Comparison of ENCODE assay signal across 8 cellular contexts in genomic region chr1:147242449-147243227, GRCh38. TPM values are rescaled to one million over a fixed set of nuclear protein-coding genes. Genes with fewer than 3 reads are reported as not detected.
A peak's percentile ranks its signal among the peaks of the same experiment; 100 is the strongest.
DNase-seq lines count a peak whose midpoint lies in the region; ATAC-seq and TF ChIP-seq lines count a peak whose summit lies in the region.

Gene CHD1L, plus strand, starts transcription at chr1:147242684. Its CDS starts 20 bp downstream, at chr1:147242704.

- peak within 1 kb of the TSS; percentile 93 for H3K4me3 ChIP-seq in thymus (ENCODE audit: low read length)

- H3K4me1 Mint-ChIP-seq in glutamatergic neuron (ENCODE audit: low read depth, unreplicated experiment) (peaks cover 6% of the 10 kb centered on the region), osteocyte (ENCODE audit: unreplicated experiment) (peaks cover 16% of the 10 kb centered on the region)

- DNase-seq in NCI-H1092 (lab: John Stamatoyannopoulos, UW) (peak; percentile 95), glutamatergic neuron (peak; percentile 95), osteocyte (ENCODE audit: extremely low spot score, unreplicated experiment) (peak; percentile 98)
- DNase-seq in activated naive CD4-positive, alpha-beta T cell treated with anti-CD3 and anti-CD28 coated beads, Interleukin-2, amount 50 U/mL, for 72 hours (ENCODE audit: low spot score in 2 of 2) = peak; percentile 94

- TF ChIP-seq CTCF in glutamatergic neuron (IDR thresholded peaks at IDR 0.05; ENCODE audit: partially characterized antibody, unreplicated experiment) (peak; percentile 91), osteocyte (IDR thresholded peaks at IDR 0.05) (peak; percentile 79)

- H3K4me1 ChIP-seq in thymus (ENCODE audit: control insufficient read depth, insufficient read depth, low read length) = peaks cover 4% of the 10 kb centered on the region

- WGBS in thymus = under 1% methylated on average over 82 of the region's 82 CpGs

- H3K4me3 Mint-ChIP-seq in glutamatergic neuron (ENCODE audit: unreplicated experiment) (peak within 1 kb of the TSS; percentile 91), osteocyte (ENCODE audit: unreplicated experiment) (peak within 1 kb of the TSS; percentile 92)

- H3K27me3 ChIP-seq in thymus (ENCODE audit: control insufficient read depth, insufficient read depth) = no peaks in the 10 kb centered on the region

- H3K36me3 Mint-ChIP-seq in activated naive CD4-positive, alpha-beta T cell treated with anti-CD3 and anti-CD28 coated beads, Interleukin-2, amount 50 U/mL, for 72 hours = peaks cover 8 to 17% of the 10 kb centered on the region in 2 donors
- H3K36me3 Mint-ChIP-seq in glutamatergic neuron (ENCODE audit: unreplicated experiment) = no peaks in the 10 kb centered on the region
- peaks cover 2% of the 10 kb centered on the region for H3K36me3 Mint-ChIP-seq in osteocyte (ENCODE audit: unreplicated experiment)

- no peaks in the 10 kb centered on the region for H3K9me3 ChIP-seq in thymus (ENCODE audit: control insufficient read depth)

- no peaks in the 10 kb centered on the region for H3K36me3 ChIP-seq in thymus (ENCODE audit: control insufficient read depth, insufficient read depth)

- peak within 1 kb of the TSS; percentile 57 to 85 for H3K27ac Mint-ChIP-seq in activated naive CD4-positive, alpha-beta T cell treated with anti-CD3 and anti-CD28 coated beads, Interleukin-2, amount 50 U/mL, for 72 hours
- H3K27ac Mint-ChIP-seq in glutamatergic neuron (ENCODE audit: unreplicated experiment) = peak within 1 kb of the TSS; percentile 14
- H3K27ac Mint-ChIP-seq in osteocyte (ENCODE audit: unreplicated experiment) = peak within 1 kb of the TSS; percentile 76

- H3K27me3 Mint-ChIP-seq in glutamatergic neuron (ENCODE audit: unreplicated experiment) = no peaks in the 10 kb centered on the region
- H3K27me3 Mint-ChIP-seq in osteocyte (ENCODE audit: unreplicated experiment) = peaks cover 12% of the 10 kb centered on the region

- ATAC-seq in HG02610 (IDR thresholded peaks at IDR 0.05; ENCODE audit: unreplicated experiment) (peak; percentile 89), SK-N-SH treated with all-trans-retinoic acid at 6 μM for 48 hours (peak; percentile 94)
- ATAC-seq in activated naive CD4-positive, alpha-beta T cell treated with anti-CD3 and anti-CD28 coated beads, Interleukin-2, amount 50 U/mL, for 72 hours = peak; percentile 90 to 91

- peak; percentile 41 for TF ChIP-seq POLR2A in GM10847 (IDR thresholded peaks at IDR 0.05; ENCODE audit: extremely low read depth, insufficient read length)

- H3K27ac ChIP-seq in thymus (ENCODE audit: low read depth) = peak within 1 kb of the TSS; percentile 80

- no peaks in the 10 kb centered on the region for H3K9me3 Mint-ChIP-seq in activated naive CD4-positive, alpha-beta T cell treated with anti-CD3 and anti-CD28 coated beads, Interleukin-2, amount 50 U/mL, for 72 hours
- H3K9me3 Mint-ChIP-seq in glutamatergic neuron (ENCODE audit: unreplicated experiment) = peaks cover under 1% of the 10 kb centered on the region
- H3K9me3 Mint-ChIP-seq in osteocyte (ENCODE audit: unreplicated experiment) = no peaks in the 10 kb centered on the region

TF ChIP-seq in SK-N-SH treated with all-trans-retinoic acid at 6 μM for 48 hours, 23 proteins besides CTCF, POLR2A, EP300 and RAD21:
- TF ChIP-seq PPARA (CRISPR knock-in tag; IDR thresholded peaks at IDR 0.05; ENCODE audit: borderline replicate concordance) (no peak), TOX (CRISPR knock-in tag; IDR thresholded peaks at IDR 0.05; ENCODE audit: borderline replicate concordance) (no peak), ARNTL (CRISPR knock-in tag; IDR thresholded peaks at IDR 0.05; ENCODE audit: borderline replicate concordance, low read depth) (no peak), BACH2 (CRISPR knock-in tag; IDR thresholded peaks at IDR 0.05; ENCODE audit: borderline replicate concordance) (no peak), PATZ1 (CRISPR knock-in tag; IDR thresholded peaks at IDR 0.05; ENCODE audit: borderline replicate concordance) (no peak), OSR1 (CRISPR knock-in tag; IDR thresholded peaks at IDR 0.05) (no peak), ZNF70 (CRISPR knock-in tag; IDR thresholded peaks at IDR 0.05) (peak; percentile 75), ESRRG (CRISPR knock-in tag; IDR thresholded peaks at IDR 0.05) (no peak)
TF ChIP-seq in SK-N-SH treated with all-trans-retinoic acid at 6 μM for 48 hours: peak in this region for 1.

RNA-seq across cellular contexts. Expression of gene CHD1L, which starts in this region (rescaled TPM):
- 10 to 100 TPM; 25.7 to 69.0 TPM for total RNA-seq in activated naive CD4-positive, alpha-beta T cell treated with anti-CD3 and anti-CD28 coated beads, Interleukin-2, amount 50 U/mL, for 72 hours
- 35.2 TPM for total RNA-seq in glutamatergic neuron (ENCODE audit: unreplicated experiment)
- 30.3 and 32.4 TPM in 2 replicates for total RNA-seq in osteocyte
- 32.5 TPM for polyA plus RNA-seq in thymus

Comparison
In these comparisons a context has a peak if more than half of its experiments do, and no peak if none do; other contexts are left out.
1. Peak in every context shown above with its lines: DNase-seq, ATAC-seq, H3K4me3 ChIP-seq and H3K27ac ChIP-seq.
2. H3K27ac Mint-ChIP-seq: peak in every context shown above with its lines; median percentile 76 in osteocyte; 71 in activated naive CD4-positive, alpha-beta T cell treated with anti-CD3 and anti-CD28 coated beads, Interleukin-2, amount 50 U/mL, for 72 hours; 14 in glutamatergic neuron.